In the genomic region with DNA sequence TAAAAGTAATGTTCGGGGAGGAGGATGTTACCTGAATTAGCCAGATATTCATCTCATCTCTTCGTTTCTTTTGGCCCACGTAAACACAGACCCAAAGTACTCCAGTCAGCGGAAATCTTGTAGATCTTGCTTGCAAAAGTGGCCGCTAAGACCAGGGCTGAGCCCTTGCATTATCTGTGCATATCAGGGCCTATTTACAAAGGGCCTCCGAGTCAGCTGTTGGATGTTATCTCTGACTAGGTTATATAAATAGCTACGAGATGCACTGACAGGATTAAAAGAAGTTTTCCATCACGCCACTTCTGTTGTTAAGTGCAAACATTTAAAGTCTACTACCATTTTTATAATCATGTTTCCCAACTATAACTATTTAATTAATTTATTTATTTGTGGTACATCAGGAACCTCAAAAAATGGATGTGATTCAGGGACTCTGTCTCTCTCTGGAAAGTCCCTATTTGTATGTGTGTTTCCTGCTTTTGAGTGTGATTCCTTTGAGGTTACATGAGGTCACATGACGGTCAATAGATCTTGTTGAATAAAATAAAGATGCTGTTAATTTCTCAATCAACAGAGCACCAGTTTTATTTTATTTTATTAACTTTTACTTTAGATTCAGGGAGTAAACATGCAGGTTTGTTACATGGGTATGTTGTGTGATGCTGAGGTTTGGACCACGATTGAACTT, we compare ENCODE assay signal across 17 cellular contexts.
"Had no signal": no experiment of that assay in that cellular context is flagged by ENCODE, and none has a peak within 500 bp of the region (broad histone marks: within the 10 kb centered on the region; RNA-seq: fewer than 3 reads in every experiment).

No MANE protein-coding gene starts in this region.

- H3K4me1 ChIP-seq: ascending aorta, pancreas, sigmoid colon, thyroid gland had no signal

- DNase-seq: activated CD4-positive, alpha-beta T cell treated with anti-CD3 and anti-CD28 coated beads, Interleukin-2, amount 50 U/mL, for 1 hour; activated CD8-positive, alpha-beta memory T cell treated with anti-CD3 and anti-CD28 coated beads, Interleukin-2, amount 50 U/mL, for 4 hours; activated naive CD4-positive, alpha-beta T cell treated with anti-CD3 and anti-CD28 coated beads for 36 hours; activated naive CD8-positive, alpha-beta T cell treated with anti-CD3 and anti-CD28 coated beads, Interleukin-2, amount 50 U/mL, for 24 hours; activated T-cell treated with anti-CD3 and anti-CD28 coated beads, Interleukin-2, amount 50 U/mL, for 4 hours; kidney glomerular epithelial cell; left ventricle myocardium superior; pancreas; sigmoid colon; stimulated activated CD8-positive, alpha-beta memory T cell treated with anti-CD3 and anti-CD28 coated beads, Interleukin-4, amount 100 ng/mL, for 48 hours; stimulated activated naive CD4-positive, alpha-beta T cell; T-helper 1 cell; T1000; thyroid gland had no signal

- H3K27me3 ChIP-seq: ascending aorta, neutrophil, pancreas, sigmoid colon had no signal

- H3K27ac ChIP-seq: ascending aorta, coronary artery, neutrophil, pancreas, sigmoid colon, thyroid gland had no signal

- H3K4me3 ChIP-seq: ascending aorta, coronary artery, pancreas, sigmoid colon, thyroid gland had no signal

- H3K36me3 ChIP-seq: ascending aorta, neutrophil, pancreas, sigmoid colon, thyroid gland had no signal

- ATAC-seq: activated naive CD8-positive, alpha-beta T cell treated with anti-CD3 and anti-CD28 coated beads, Interleukin-2, amount 50 U/mL, for 24 hours; activated T-cell treated with anti-CD3 and anti-CD28 coated beads, Interleukin-2, amount 50 U/mL, for 4 hours; left ventricle myocardium superior; pancreas had no signal

- H3K9me3 ChIP-seq: ascending aorta, neutrophil, pancreas, sigmoid colon, thyroid gland had no signal
